Comparison of ENCODE assay signal across 8 cellular contexts in the genomic region with DNA sequence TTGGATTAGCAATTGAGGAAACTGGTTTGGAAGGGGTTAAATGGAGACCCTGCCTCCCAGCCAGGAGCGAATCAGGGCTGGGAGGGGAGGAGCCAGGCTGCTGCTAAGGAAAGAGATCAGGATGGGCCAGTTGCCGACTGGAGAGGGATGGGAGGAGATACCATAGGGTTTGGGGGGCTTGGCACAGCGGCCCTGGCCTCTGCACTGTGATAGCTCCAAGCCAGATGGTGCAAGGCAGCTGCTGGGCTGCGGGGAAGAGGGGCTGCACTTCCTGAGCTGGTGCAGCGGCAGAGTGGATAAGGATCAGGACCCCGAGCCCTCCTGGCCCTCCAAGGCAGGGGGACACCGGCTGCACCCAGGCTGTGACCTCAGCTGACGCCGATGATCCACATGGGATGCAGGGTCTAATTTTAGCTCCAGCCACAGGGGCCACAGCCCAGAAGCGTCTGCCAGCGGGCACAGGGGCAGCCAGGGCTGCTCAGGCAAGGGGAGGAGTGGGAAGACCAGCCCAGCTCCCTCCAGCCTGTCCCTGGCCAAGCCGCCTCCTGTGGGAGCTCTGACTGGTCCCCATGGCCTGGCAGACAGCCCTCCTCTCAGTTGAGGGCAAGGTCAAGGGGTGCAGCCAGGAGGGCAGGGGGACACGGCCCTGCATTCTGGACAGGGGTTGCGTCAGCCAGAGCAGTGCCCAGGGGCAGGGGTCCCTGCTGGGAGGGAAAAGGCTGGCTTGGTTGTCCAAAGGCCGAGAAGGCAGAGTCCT. TPM values are rescaled to one million over a fixed set of nuclear protein-coding genes. Genes with fewer than 3 reads are reported as not detected.
DNase-seq lines count a peak whose midpoint lies in the region; ATAC-seq, FAIRE-seq and TF ChIP-seq lines count a peak whose summit lies in the region.

A gene with protein sequence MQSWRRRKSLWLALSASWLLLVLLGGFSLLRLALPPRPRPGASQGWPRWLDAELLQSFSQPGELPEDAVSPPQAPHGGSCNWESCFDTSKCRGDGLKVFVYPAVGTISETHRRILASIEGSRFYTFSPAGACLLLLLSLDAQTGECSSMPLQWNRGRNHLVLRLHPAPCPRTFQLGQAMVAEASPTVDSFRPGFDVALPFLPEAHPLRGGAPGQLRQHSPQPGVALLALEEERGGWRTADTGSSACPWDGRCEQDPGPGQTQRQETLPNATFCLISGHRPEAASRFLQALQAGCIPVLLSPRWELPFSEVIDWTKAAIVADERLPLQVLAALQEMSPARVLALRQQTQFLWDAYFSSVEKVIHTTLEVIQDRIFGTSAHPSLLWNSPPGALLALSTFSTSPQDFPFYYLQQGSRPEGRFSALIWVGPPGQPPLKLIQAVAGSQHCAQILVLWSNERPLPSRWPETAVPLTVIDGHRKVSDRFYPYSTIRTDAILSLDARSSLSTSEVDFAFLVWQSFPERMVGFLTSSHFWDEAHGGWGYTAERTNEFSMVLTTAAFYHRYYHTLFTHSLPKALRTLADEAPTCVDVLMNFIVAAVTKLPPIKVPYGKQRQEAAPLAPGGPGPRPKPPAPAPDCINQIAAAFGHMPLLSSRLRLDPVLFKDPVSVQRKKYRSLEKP (plus strand): TSS at position 129 of the 757 bp plus-strand sequence. CDS start 872 bp downstream, outside the sequence.

- no peak within 1 kb of the TSS for H3K4me2 ChIP-seq in endothelial cell of umbilical vein (ENCODE audit: insufficient read depth, low read length)

- intact Hi-C loops in endothelial cell of umbilical vein (cut with micrococcal nuclease), result no loop called here
- intact Hi-C loops in tibial artery (cut with DNase I; ENCODE audit: low total_unique reads), result no loop called here

- H3K9ac ChIP-seq in endothelial cell of umbilical vein (replicated peaks; ENCODE audit: extremely low read depth, insufficient read depth, low read length), result no peak within 1 kb of the TSS

- ATAC-seq in GM19324 (IDR thresholded peaks at IDR 0.05; ENCODE audit: low FRiP score, unreplicated experiment), result no peak

- peak within 1 kb of the TSS; percentile 53 for H2AFZ ChIP-seq in endothelial cell of umbilical vein (ENCODE audit: low read depth, low read length)

- H3K36me3 ChIP-seq in endothelial cell of umbilical vein (ENCODE audit: control insufficient read depth in 2 of 2, extremely low read depth in 1 of 2, insufficient read depth in 2 of 2, low read length in 2 of 2) (no peaks in the 10 kb centered on the region), tibial artery (no peaks in the 10 kb centered on the region)

- TF ChIP-seq CTCF in AG09309 (IDR thresholded peaks at IDR 0.05; ENCODE audit: control insufficient read depth, insufficient read depth, low read depth, low read length, missing control alignments) (no peak), endothelial cell of umbilical vein (IDR thresholded peaks at IDR 0.05; ENCODE audit: extremely low read depth in 1 of 2, insufficient read depth in 1 of 2, low read depth in 1 of 2, low read length in 2 of 2) (no peak), tibial artery (IDR thresholded peaks at IDR 0.05) (no peak)

- no peaks in the 10 kb centered on the region for H3K9me1 ChIP-seq in endothelial cell of umbilical vein (replicated peaks; ENCODE audit: control insufficient read depth, extremely low read depth, insufficient read depth, low read length)

- DNase-seq in AG09309 (ENCODE audit: low read depth) (no peak), NCI-H446 (lab: John Stamatoyannopoulos, UW) (peak; percentile 35 to 78), endothelial cell of umbilical vein (ENCODE audit: low read depth, low spot score) (peak; percentile 23), myocyte (ENCODE audit: low read depth) (peak; percentile 95), NCI-H146 treated with DMSO at 0.1 percent for 48 hours (lab: John Stamatoyannopoulos, UW; ENCODE audit: unreplicated experiment) (no peak), NCI-H2196 (lab: John Stamatoyannopoulos, UW; ENCODE audit: unreplicated experiment) (no peak), tibial artery (no peak)

- CTCF ChIA-PET in endothelial cell of umbilical vein (lab: Charles Lee), result interaction anchor here (2.0 to 2.9 kb wide), 2 partner anchors 14 to 126 kb away, joined by 6 to 8 read pairs; no protein-coding TSS in a partner anchor

- dilution Hi-C loops in endothelial cell of umbilical vein (cut with MboI; ENCODE audit: extremely low pct_ligation_motif_present, low sequenced_read_pairs), result no loop called here

- H3K4me3 ChIP-seq in AG09309 (ENCODE audit: control insufficient read depth, low read depth, low read length) (peak within 1 kb of the TSS; percentile 22), endothelial cell of umbilical vein (replicated peaks in 1 of 3; ENCODE audit: insufficient read depth in 1 of 3, low read depth in 1 of 3, low read length in 3 of 3) (no peak within 1 kb of the TSS), tibial artery (peak within 1 kb of the TSS in 1 of 2 donors; percentile 24)

- H3K4me1 ChIP-seq in endothelial cell of umbilical vein (ENCODE audit: control insufficient read depth, extremely low read depth, insufficient read depth, low read length) (no peaks in the 10 kb centered on the region), tibial artery (peaks cover 0 to 39% (median 14%) of the 10 kb centered on the region in 4 donors)

- BruUV-seq in endothelial cell of umbilical vein (replicated peaks; lab: Mats Ljungman, UMichigan), result no TSS peak

- POLR2A ChIA-PET in endothelial cell of umbilical vein (lab: Charles Lee), result no interaction called here

- H4K20me1 ChIP-seq in endothelial cell of umbilical vein (replicated peaks; ENCODE audit: control insufficient read depth, extremely low read depth, insufficient read depth, low read length), result no peaks in the 10 kb centered on the region

- H3K9me3 ChIP-seq in endothelial cell of umbilical vein (replicated peaks; ENCODE audit: control insufficient read depth, insufficient read depth, low read length) (no peaks in the 10 kb centered on the region), tibial artery (no peaks in the 10 kb centered on the region)

- TF ChIP-seq POLR2A in endothelial cell of umbilical vein (IDR thresholded peaks at IDR 0.05; ENCODE audit: low read depth, low read length), result no peak

- H3K79me2 ChIP-seq in endothelial cell of umbilical vein (ENCODE audit: control insufficient read depth, insufficient read depth, low read length), result no peaks in the 10 kb centered on the region

- no peak for FAIRE-seq in endothelial cell of umbilical vein (lab: Jason Lieb, UNC)

- H3K27me3 ChIP-seq in endothelial cell of umbilical vein (ENCODE audit: control insufficient read depth in 2 of 2, insufficient read depth in 2 of 2, low read length in 2 of 2), result peaks cover 2 to 4% of the 10 kb centered on the region in 2 experiments
- no peaks in the 10 kb centered on the region for H3K27me3 ChIP-seq in tibial artery

- no peak within 1 kb of the TSS for H3K27ac ChIP-seq in endothelial cell of umbilical vein (ENCODE audit: insufficient read depth, low read depth, low read length)
- no peak within 1 kb of the TSS for H3K27ac ChIP-seq in tibial artery

TF ChIP-seq in endothelial cell of umbilical vein, 7 proteins besides CTCF, POLR2A, EP300 and RAD21:
- TF ChIP-seq FOS (IDR thresholded peaks at IDR 0.05; ENCODE audit: borderline replicate concordance, insufficient read depth, low read length), result no peak

RNA-seq across cellular contexts. Expression of the gene that starts here (rescaled TPM):
- total RNA-seq in endothelial cell of umbilical vein, result not detected in 2 replicates
- polyA plus RNA-seq in endothelial cell of umbilical vein, result not detected in 2 replicates
- polyA plus RNA-seq in endothelial cell of umbilical vein (2011; cell fraction: cytosol; rRNA removed), result 0.01 TPM in 1 of 2 replicates, not detected in the other
- polyA plus RNA-seq in endothelial cell of umbilical vein (2011; cell fraction: nucleus; rRNA removed), result 0.05 and 0.08 TPM in 2 replicates
- 0.07 and 0.63 TPM in 2 replicates for polyA plus RNA-seq in endothelial cell of umbilical vein (2012)
- not detected in 2 replicates for polyA minus RNA-seq in endothelial cell of umbilical vein
- polyA minus RNA-seq in endothelial cell of umbilical vein (2011; cell fraction: cytosol; rRNA and poly(A)+ RNA removed), result not detected
- polyA minus RNA-seq in endothelial cell of umbilical vein (2011; cell fraction: nucleus; rRNA and poly(A)+ RNA removed), result 0.10 TPM in 1 of 2 replicates, not detected in the other
- total RNA-seq in myocyte, result 12.8 and 20.1 TPM in 2 replicates
- polyA plus RNA-seq in myocyte (2012), result 56.8 TPM

Comparison
In these comparisons a context has a peak if more than half of its experiments do, and no peak if none do; other contexts are left out.
1. RNA of the gene that starts here (total RNA-seq): 12.8 to 20.1 TPM in myocyte; not detected in endothelial cell of umbilical vein; every median in the first group is over 10 times any median in the second.
2. Peak in DNase-seq in endothelial cell of umbilical vein; RNA of the gene not detected or under 1 TPM.
3. DNase-seq: peak in NCI-H446 (2 of 2) and myocyte (single experiment); none in AG09309 (single experiment), NCI-H146 treated with DMSO at 0.1 percent for 48 hours (single experiment), NCI-H2196 (single experiment) and tibial artery (0 of 2).